ENCODE assay signal across 8 cellular contexts in the genomic region with DNA sequence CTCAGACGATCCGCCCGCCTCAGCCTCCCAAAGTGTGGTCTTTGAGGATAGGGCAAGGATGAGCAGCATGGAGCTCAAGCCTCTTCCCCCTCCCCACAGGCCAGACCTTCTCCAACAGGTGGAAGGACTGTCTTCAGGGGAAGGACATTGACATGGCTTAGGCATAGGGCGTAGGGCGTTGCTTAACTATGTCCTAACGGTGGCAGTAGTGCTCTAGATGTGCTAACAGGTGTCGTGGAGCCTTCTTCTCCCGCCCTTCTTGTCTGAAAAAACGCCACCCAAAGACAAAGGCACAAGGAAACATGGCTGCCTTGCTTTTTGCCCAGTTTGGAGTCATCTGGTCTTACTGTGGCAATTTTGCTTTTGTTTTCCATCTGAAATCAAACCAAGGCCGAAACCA.
DNase-seq lines count a peak whose midpoint lies in the region; ATAC-seq, FAIRE-seq and TF ChIP-seq lines count a peak whose summit lies in the region.

No MANE protein-coding gene starts in this region.

- H3K27me3 ChIP-seq in MG63 = no peaks in the 10 kb centered on the region

- DNase-seq in GM12892 (ENCODE audit: insufficient read length) (no peak), myocyte (ENCODE audit: low read depth) (peak; percentile 31), NCI-H345 treated with DMSO at 0.1 percent for 48 hours (lab: John Stamatoyannopoulos, UW; ENCODE audit: unreplicated experiment) (no peak), HTR-8/SVneo (ENCODE audit: insufficient read length, low spot score) (no peak), MG63 (no peak)
- DNase-seq in activated T-helper 9 cell treated with anti-CD3 and anti-CD28 coated beads, Interleukin-2, amount 50 U/mL, for 16 hours (ENCODE audit: low read depth) = peak; percentile 58
- no peak for DNase-seq in stimulated activated CD4-positive, alpha-beta T cell treated with anti-CD3 and anti-CD28 coated beads, Interleukin-2, amount 100 ng/mL, for 24 hours

- peak; percentile 97 for FAIRE-seq in GM12892 (lab: Jason Lieb, UNC)
- FAIRE-seq in HTR-8/SVneo (lab: Jason Lieb, UNC) = no peak

- peak; percentile 80 for ATAC-seq in HG02870 (IDR thresholded peaks at IDR 0.05; ENCODE audit: unreplicated experiment)

- TF ChIP-seq POLR2A in GM12892 (IDR thresholded peaks at IDR 0.05; ENCODE audit: low read depth, low read length) = no peak

- H3K4me3 ChIP-seq in MG63 = no peak overlapping the region

- H3K9me3 ChIP-seq in MG63 = no peaks in the 10 kb centered on the region

- 0 out of 2 replicates have a peak, but pooled peaks cover 3% of the 10 kb centered on the region for H3K36me3 ChIP-seq in MG63

Comparison
In these comparisons a context has a peak if more than half of its experiments do, and no peak if none do; other contexts are left out.
1. DNase-seq: peak in activated T-helper 9 cell treated with anti-CD3 and anti-CD28 coated beads, Interleukin-2, amount 50 U/mL, for 16 hours (single experiment) and myocyte (single experiment); none in GM12892 (single experiment), stimulated activated CD4-positive, alpha-beta T cell treated with anti-CD3 and anti-CD28 coated beads, Interleukin-2, amount 100 ng/mL, for 24 hours (0 of 2), NCI-H345 treated with DMSO at 0.1 percent for 48 hours (single experiment), HTR-8/SVneo (single experiment) and MG63 (single experiment).